In the genomic region with DNA sequence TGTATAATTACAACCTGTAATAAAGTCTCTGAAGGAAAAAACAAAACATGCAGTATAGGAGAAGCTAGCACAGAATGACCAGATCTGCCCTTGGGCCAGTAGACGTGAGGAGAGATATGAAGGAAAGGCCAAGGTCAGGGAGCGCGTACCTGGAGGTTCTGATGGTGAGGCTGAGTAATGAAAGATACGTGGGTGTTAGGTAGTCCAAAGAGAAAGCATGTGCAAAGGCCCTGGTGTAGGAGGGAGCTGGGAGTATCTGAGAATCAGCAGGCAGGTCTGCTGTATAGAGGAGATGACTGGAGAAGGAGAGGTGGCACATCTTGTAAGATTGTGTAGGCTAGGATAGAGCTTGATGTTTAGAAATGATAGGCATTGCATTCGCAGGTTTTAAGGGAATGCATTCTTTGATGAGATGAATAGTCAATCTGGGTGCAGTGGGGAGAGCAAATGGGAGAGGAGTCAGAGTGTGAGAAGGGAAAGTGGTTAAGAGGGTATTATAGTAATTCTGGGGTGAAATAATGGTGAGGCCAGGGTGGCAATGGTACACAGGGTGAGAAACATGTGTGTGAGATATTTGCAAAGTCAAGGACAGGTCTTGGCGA, we compare ENCODE assay signal across 14 cellular contexts. TPM values are rescaled to one million over a fixed set of nuclear protein-coding genes. Genes with fewer than 3 reads are reported as not detected.
DNase-seq lines count a peak whose midpoint lies in the region; ATAC-seq, FAIRE-seq and TF ChIP-seq lines count a peak whose summit lies in the region.
"Had no signal": no experiment of that assay in that cellular context is flagged by ENCODE, and none has a peak within 500 bp of the region (broad histone marks: within the 10 kb centered on the region; RNA-seq: fewer than 3 reads in every experiment).

No MANE protein-coding gene starts in this region.

- peak overlapping the region; percentile 72 for H4K5ac ChIP-seq in IMR-90 (ENCODE audit: low read depth, low read length)

- H2AFZ ChIP-seq in HepG2 (ENCODE audit: low read length), result no peak overlapping the region
- H2AFZ ChIP-seq in IMR-90 (replicated peaks; ENCODE audit: low read length, poor library complexity), result no peak overlapping the region
- H2AFZ ChIP-seq in hepatocyte, result no peak overlapping the region

- no peak overlapping the region for H2BK5ac ChIP-seq in IMR-90 (ENCODE audit: low read depth, low read length, poor library complexity, severe bottlenecking)

- no TSS peak for BruUV-seq in HepG2 (replicated peaks; lab: Mats Ljungman, UMichigan)
- BruUV-seq in IMR-90 (replicated peaks; lab: Mats Ljungman, UMichigan), result no TSS peak

- TF ChIP-seq POLR2A in HepG2 (IDR thresholded peaks at IDR 0.05; ENCODE audit: insufficient read depth in 1 of 2, low read depth in 2 of 2, low read length in 2 of 2) (no peak; a peak in 1 of 4 replicates), right lobe of liver (IDR thresholded peaks at IDR 0.05) (no peak), IMR-90 (IDR thresholded peaks at IDR 0.05; ENCODE audit: low read depth, low read length) (no peak), erythroblast (IDR thresholded peaks at IDR 0.05; ENCODE audit: low read length) (no peak), ovary (IDR thresholded peaks at IDR 0.05) (no peak), suprapubic skin (IDR thresholded peaks at IDR 0.05) (no peak)

- DNase-seq in HepG2 (ENCODE audit: low spot score) (no peak), right lobe of liver (no peak), IMR-90 (no peak), hepatocyte (ENCODE audit: low spot score) (no peak), erythroblast (lab: John Stamatoyannopoulos, UW) (no peak), ovary (no peak), suprapubic skin (ENCODE audit: low spot score in 2 of 2) (no peak)
- DNase-seq: BE2C; CD4-positive, alpha-beta memory T cell; DND-41; GDM1; HCEC 1CT had no signal

- H3K79me2 ChIP-seq in HepG2 (ENCODE audit: insufficient read depth, low read length), result peaks cover 29% of the 10 kb centered on the region
- peaks cover 4% of the 10 kb centered on the region for H3K79me2 ChIP-seq in hepatocyte

- H3K9me1 ChIP-seq in IMR-90 (ENCODE audit: insufficient read depth, low read length), result 0 out of 2 replicates have a peak, but pooled peaks cover 3% of the 10 kb centered on the region

- CTCF ChIA-PET in HepG2 (lab: Yijun Ruan, JAX; ENCODE audit: low intra/inter-chr PET ratio, low total read pairs) (no interaction called here), IMR-90 (lab: Yijun Ruan, JAX) (interaction anchor here (0.6 to 1.3 kb wide), 4 partner anchors 10 to 607 kb away, joined by 3 to 4 read pairs (median 3); no protein-coding TSS in a partner anchor)

- H4K20me1 ChIP-seq in HepG2 (ENCODE audit: insufficient read depth, low read length), result no peaks in the 10 kb centered on the region
- no peaks in the 10 kb centered on the region for H4K20me1 ChIP-seq in IMR-90 (ENCODE audit: insufficient read depth, low read length)
- no peaks in the 10 kb centered on the region for H4K20me1 ChIP-seq in hepatocyte (ENCODE audit: insufficient read depth, poor library complexity, severe bottlenecking)

- H3K9ac ChIP-seq in HepG2 (ENCODE audit: insufficient read depth, low read depth, low read length), result peak overlapping the region; percentile 100
- H3K9ac ChIP-seq in IMR-90 (ENCODE audit: low read depth, low read length), result no peak overlapping the region

- no peak overlapping the region for H2AK9ac ChIP-seq in IMR-90 (replicated peaks; ENCODE audit: low read depth, low read length, poor library complexity)

- peak overlapping the region; percentile 83; the same call in 1 of the 2 replicates for H3K18ac ChIP-seq in IMR-90 (ENCODE audit: low read depth, low read length)

- no peaks in the 10 kb centered on the region for H3K9me2 ChIP-seq in hepatocyte (replicated peaks; ENCODE audit: insufficient read depth)

- peak overlapping the region; percentile 61; the same call in 1 of the 2 replicates for H3K14ac ChIP-seq in IMR-90 (replicated peaks; ENCODE audit: low read depth, low read length)

- in situ Hi-C loops in HepG2 (cut with HindIII; ENCODE audit: extremely low pct_ligation_motif_present, low pct_unique_long_range_greater_than_20kb), result no loop called here
- in situ Hi-C loops in IMR-90 (cut with MboI; ENCODE audit: low sequenced_read_pairs), result loop anchor here (25.0 kb wide), 5 partner anchors 432 to 1857 kb away; no protein-coding TSS in a partner anchor

- FAIRE-seq in HepG2 (lab: Jason Lieb, UNC), result no peak
- FAIRE-seq: A549 had no signal

- TF ChIP-seq EP300 in HepG2 (IDR thresholded peaks at IDR 0.05; ENCODE audit: low read depth in 2 of 2, low read length in 2 of 2), result 0 out of 4 replicates have a peak, but pooled peaks of 1 of the 2 experiments have one; percentile 7
- peak; percentile 34; the same call in 1 of the 2 replicates for TF ChIP-seq EP300 in HepG2 (CRISPR knock-in tag; IDR thresholded peaks at IDR 0.05; ENCODE audit: borderline replicate concordance)
- no peak for TF ChIP-seq EP300 in ovary (IDR thresholded peaks at IDR 0.05)
- TF ChIP-seq EP300 in suprapubic skin (IDR thresholded peaks at IDR 0.05), result no peak

- 93% methylated on average over 6 of the region's 6 CpGs for WGBS in HepG2 (ENCODE audit: low lambda C conversion rate)
- 88% methylated on average over 6 of the region's 6 CpGs for WGBS in right lobe of liver (ENCODE audit: insufficient coverage, low coverage, low lambda C conversion rate, missing lambda C conversion rate)
- WGBS in IMR-90 (ENCODE audit: extremely low coverage in 2 of 2, insufficient read length in 1 of 2), 2 experiments, result 96% methylated on average over 5 of the region's 6 CpGs; no CpG with 5 or more reads in 1 of the 2 experiments
- 94% methylated on average over 6 of the region's 6 CpGs for WGBS in hepatocyte (ENCODE audit: low lambda C conversion rate, missing lambda C conversion rate)
- WGBS in ovary, 3 donors, result 91 to 92% (median 91%) methylated on average over 6 of the region's 6 CpGs
- 95% methylated on average over 6 of the region's 6 CpGs for WGBS in suprapubic skin

- H3K4me1 ChIP-seq in HepG2 (ENCODE audit: insufficient read depth, low read length), result peaks cover 67% of the 10 kb centered on the region
- no peaks in the 10 kb centered on the region for H3K4me1 ChIP-seq in right lobe of liver
- H3K4me1 ChIP-seq in IMR-90 (ENCODE audit: control insufficient read depth, insufficient read depth, low read length), result peaks cover 10% of the 10 kb centered on the region
- peaks cover 7% of the 10 kb centered on the region for H3K4me1 ChIP-seq in hepatocyte (ENCODE audit: insufficient read depth)
- H3K4me1 ChIP-seq in ovary (ENCODE audit: insufficient read depth), result peaks cover 2% of the 10 kb centered on the region
- H3K4me1 ChIP-seq in suprapubic skin, result peaks cover 3% of the 10 kb centered on the region

- H2BK15ac ChIP-seq in IMR-90 (ENCODE audit: low read depth, low read length), result peak overlapping the region; percentile 94; the same call in 2 of the 3 replicates

- TF ChIP-seq RAD21 in HepG2 (CRISPR knock-in tag; IDR thresholded peaks at IDR 0.05), result no peak
- no peak for TF ChIP-seq RAD21 in IMR-90 (IDR thresholded peaks at IDR 0.05; ENCODE audit: low read length)

- H3K4ac ChIP-seq in IMR-90 (ENCODE audit: low read depth, low read length), result peak overlapping the region; percentile 41; the same call in 1 of the 2 replicates

- ATAC-seq in HepG2 (no peak), right lobe of liver (no peak), IMR-90 (ENCODE audit: low read depth) (no peak)
- ATAC-seq: A549 had no signal

- H3K27me3 ChIP-seq in HepG2 (ENCODE audit: control insufficient read depth in 1 of 2, insufficient read depth in 2 of 2, low read length in 2 of 2), result no peaks in the 10 kb centered on the region; a peak in 1 of 5 replicates
- no peaks in the 10 kb centered on the region for H3K27me3 ChIP-seq in right lobe of liver
- no peaks in the 10 kb centered on the region for H3K27me3 ChIP-seq in IMR-90 (ENCODE audit: control insufficient read depth, insufficient read depth, low read length)
- no peaks in the 10 kb centered on the region for H3K27me3 ChIP-seq in hepatocyte
- no peaks in the 10 kb centered on the region for H3K27me3 ChIP-seq in ovary
- no peaks in the 10 kb centered on the region for H3K27me3 ChIP-seq in suprapubic skin
- H3K27me3 ChIP-seq: BE2C had no signal

- no peaks in the 10 kb centered on the region for H3K79me1 ChIP-seq in IMR-90 (ENCODE audit: low read depth in 1 of 2, low read length in 2 of 2)

- 0 out of 5 replicates have a peak, but pooled peaks cover 0 to 2% of the 10 kb centered on the region in 2 experiments for H3K36me3 ChIP-seq in HepG2 (replicated peaks in 1 of 2; ENCODE audit: control insufficient read depth in 1 of 2, insufficient read depth in 2 of 2, low read length in 2 of 2)
- H3K36me3 ChIP-seq in right lobe of liver, result no peaks in the 10 kb centered on the region
- no peaks in the 10 kb centered on the region; the same call in 1 of the 2 replicates for H3K36me3 ChIP-seq in IMR-90 (ENCODE audit: control insufficient read depth, insufficient read depth, low read length)
- H3K36me3 ChIP-seq in hepatocyte (replicated peaks; ENCODE audit: insufficient read depth, low read depth), result no peaks in the 10 kb centered on the region
- no peaks in the 10 kb centered on the region for H3K36me3 ChIP-seq in ovary
- H3K36me3 ChIP-seq in suprapubic skin, result no peaks in the 10 kb centered on the region
- H3K36me3 ChIP-seq: BE2C had no signal

- peak overlapping the region; percentile 81; the same call in 1 of the 2 replicates for H2AK5ac ChIP-seq in IMR-90 (ENCODE audit: low read depth, low read length)

- no peak overlapping the region for H3K56ac ChIP-seq in IMR-90 (ENCODE audit: extremely low read depth, insufficient read depth, low read length)

- TF ChIP-seq CTCF in HepG2 (CRISPR knock-in tag; IDR thresholded peaks at IDR 0.05), result no peak
- no peak for TF ChIP-seq CTCF in right lobe of liver (IDR thresholded peaks at IDR 0.05)
- no peak for TF ChIP-seq CTCF in IMR-90 (conservative IDR thresholded peaks at IDR 0.05; ENCODE audit: low read depth, low read length)
- TF ChIP-seq CTCF in hepatocyte (IDR thresholded peaks at IDR 0.05; ENCODE audit: poor library complexity), result no peak
- no peak for TF ChIP-seq CTCF in ovary (IDR thresholded peaks at IDR 0.05)
- TF ChIP-seq CTCF in suprapubic skin (IDR thresholded peaks at IDR 0.05), result no peak

- no peak overlapping the region for H3K23ac ChIP-seq in IMR-90 (ENCODE audit: low read depth, low read length)

- H4K8ac ChIP-seq in IMR-90 (ENCODE audit: low read depth in 2 of 2, low read length in 2 of 2), result peak overlapping the region; percentile 24 to 31; a peak in 2 of 4 replicates

- H3K27ac ChIP-seq in HepG2 (ENCODE audit: extremely low read length, insufficient read depth, low read length) (peak overlapping the region; percentile 100), right lobe of liver (no peak overlapping the region), IMR-90 (ENCODE audit: insufficient read depth, low read length) (no peak overlapping the region), hepatocyte (peak overlapping the region; percentile 65), ovary (no peak overlapping the region), suprapubic skin (no peak overlapping the region)
- H3K27ac ChIP-seq: C4-2B had no signal

- peak overlapping the region; percentile 65 for H4K91ac ChIP-seq in IMR-90 (ENCODE audit: insufficient read depth, low read depth, low read length)

- H3K4me3 ChIP-seq in HepG2 (replicated peaks in 1 of 3; ENCODE audit: insufficient read depth in 1 of 3, low read depth in 2 of 3, low read length in 3 of 3), result no peak overlapping the region
- H3K4me3 ChIP-seq in right lobe of liver, result no peak overlapping the region
- no peak overlapping the region for H3K4me3 ChIP-seq in IMR-90 (ENCODE audit: insufficient read depth, low read depth, low read length)
- no peak overlapping the region for H3K4me3 ChIP-seq in hepatocyte
- no peak overlapping the region for H3K4me3 ChIP-seq in ovary
- H3K4me3 ChIP-seq in suprapubic skin, result no peak overlapping the region
- H3K4me3 ChIP-seq: A549 had no signal

- POLR2A ChIA-PET in HepG2 (lab: Yijun Ruan, JAX) (interaction anchor here (0.8 to 7.7 kb wide), 13 partner anchors 9 to 251 kb away, joined by 3 to 155 read pairs (median 14); partner anchors contain the start of gene TFB1M), IMR-90 (lab: Charles Lee; ENCODE audit: unreplicated experiment) (interaction anchor here (0.6 kb wide), 1 partner anchor 220 kb away, joined by 3 read pairs; no protein-coding TSS in a partner anchor)

- H2BK120ac ChIP-seq in IMR-90 (ENCODE audit: low read depth, low read length), result peak overlapping the region; percentile 35

- peak overlapping the region; percentile 27; the same call in 1 of the 2 replicates for H3K4me2 ChIP-seq in HepG2 (ENCODE audit: low read depth, low read length)
- H3K4me2 ChIP-seq in IMR-90 (ENCODE audit: low read depth, low read length), result no peak overlapping the region
- no peak overlapping the region for H3K4me2 ChIP-seq in hepatocyte
- H3K4me2 ChIP-seq: A549 had no signal

- H3K9me3 ChIP-seq in HepG2 (ENCODE audit: low read length) (0 out of 2 replicates have a peak, but pooled peaks cover 1% of the 10 kb centered on the region), right lobe of liver (no peaks in the 10 kb centered on the region), IMR-90 (ENCODE audit: control insufficient read depth, insufficient read depth, low read length) (no peaks in the 10 kb centered on the region), hepatocyte (ENCODE audit: low read depth) (no peaks in the 10 kb centered on the region), ovary (no peaks in the 10 kb centered on the region), suprapubic skin (no peaks in the 10 kb centered on the region)
- H3K9me3 ChIP-seq: A549, BE2C had no signal

- dilution Hi-C loops in IMR-90 (cut with HindIII; ENCODE audit: low sequenced_read_pairs, unreplicated experiment), result no loop called here

- intact Hi-C loops in HepG2 (cut with micrococcal nuclease; ENCODE audit: unreplicated experiment), result no loop called here
- intact Hi-C loops in right lobe of liver (cut with DNase I), result loop anchor here in 1 of 2 donors (10.0 kb wide), 1 partner anchor 195 kb away; no protein-coding TSS in a partner anchor
- intact Hi-C loops in IMR-90 (cut with micrococcal nuclease), result no loop called here
- intact Hi-C loops in ovary (cut with DNase I), result no loop called here

- H2BK20ac ChIP-seq in IMR-90 (ENCODE audit: low read depth, low read length), result peak overlapping the region; percentile 82

RNA-seq across cellular contexts. Expression of gene TFB1M, which starts 15.9 kb away (rescaled TPM):
- total RNA-seq in HepG2 (2016; rRNA removed; fragmentation: Illumina TruSeq; extraction: Trizol) (122 and 149 TPM in 2 replicates), right lobe of liver (10 to 100 TPM; 12.3 to 18.9 (median 16.2) TPM), IMR-90 (2012; rRNA removed) (22.4 and 28.1 TPM in 2 replicates), hepatocyte (11.2 and 16.4 TPM in 2 replicates), ovary (10 to 100 TPM in 5 of 7 donors, 1 to 10 TPM in 2; 6.7 to 18.5 (median 14.6) TPM), suprapubic skin (10 to 100 TPM in 3 of 4 donors, 1 to 10 TPM in 1; 6.7 to 20.3 (median 14.9) TPM)
- 42.1 and 44.6 TPM in 2 replicates for total RNA-seq in HepG2 (2016; cell fraction: cytosol; rRNA removed; fragmentation: Illumina TruSeq; extraction: Trizol; ENCODE audit: low read depth)
- 124 and 156 TPM in 2 replicates for total RNA-seq in HepG2 (2016; cell fraction: insoluble cytoplasmic fraction; rRNA removed; fragmentation: Illumina TruSeq; extraction: Trizol)
- 45.1 and 48.3 TPM in 2 replicates for total RNA-seq in HepG2 (2016; cell fraction: membrane; rRNA removed; fragmentation: Illumina TruSeq; extraction: Trizol)
- 201 and 207 TPM in 2 replicates for total RNA-seq in HepG2 (2016; cell fraction: nucleus; rRNA removed; fragmentation: Illumina TruSeq; extraction: Trizol)
- polyA plus RNA-seq in HepG2 (2011; rRNA removed) (64.3 and 91.4 TPM in 2 replicates), IMR-90 (2012; rRNA removed) (17.5 and 18.1 TPM in 2 replicates), hepatocyte (10.3 and 14.9 TPM in 2 replicates), ovary (10 to 100 TPM in 1 of 2 donors, 1 to 10 TPM in 1; 9.6 to 16.0 TPM)
- polyA plus RNA-seq in HepG2 (2011; cell fraction: cytosol; rRNA removed), result 49.3 and 58.3 TPM in 2 replicates
- polyA plus RNA-seq in HepG2 (2011; cell fraction: nucleus; rRNA removed), result 74.6 and 81.3 TPM in 2 replicates
- 59.9 and 60.7 TPM in 2 replicates for polyA plus RNA-seq in HepG2 (2012)
- 17.1 and 18.2 TPM in 2 replicates for polyA plus RNA-seq in HepG2 (2016; cell fraction: cytosol; fragmentation: Illumina TruSeq; extraction: Trizol; ENCODE audit: low read depth)
- 133 and 147 TPM in 2 replicates for polyA plus RNA-seq in HepG2 (2016; cell fraction: insoluble cytoplasmic fraction; fragmentation: Illumina TruSeq; extraction: Trizol; ENCODE audit: low read depth)
- polyA plus RNA-seq in HepG2 (2016; cell fraction: membrane; fragmentation: Illumina TruSeq; extraction: Trizol; ENCODE audit: low read depth), result 20.5 and 22.2 TPM in 2 replicates
- polyA plus RNA-seq in HepG2 (2016; cell fraction: nucleus; fragmentation: Illumina TruSeq; extraction: Trizol; ENCODE audit: insufficient read depth, low read depth), result 93.1 and 104 TPM in 2 replicates
- polyA minus RNA-seq in HepG2 (2011; rRNA and poly(A)+ RNA removed; ENCODE audit: low replicate concordance), result 9.7 and 101 TPM in 2 replicates
- polyA minus RNA-seq in HepG2 (2011; cell fraction: cytosol; rRNA and poly(A)+ RNA removed), result 39.5 and 52.5 TPM in 2 replicates
- 333 and 340 TPM in 2 replicates for polyA minus RNA-seq in HepG2 (2011; cell fraction: nucleus; rRNA and poly(A)+ RNA removed)
- 6.0 and 9.4 TPM in 2 replicates for polyA plus RNA-seq in IMR-90 (2012; cell fraction: cytosol; rRNA removed)
- 5.7 and 34.9 TPM in 2 replicates for polyA plus RNA-seq in IMR-90 (2012; cell fraction: nucleus; rRNA removed; ENCODE audit: low replicate concordance)

Comparison
In these comparisons a context has a peak if more than half of its experiments do, and no peak if none do; other contexts are left out.
1. H3K27ac ChIP-seq: peak in HepG2 (single experiment) and hepatocyte (single experiment); none in right lobe of liver (0 of 3), IMR-90 (single experiment), ovary (0 of 2) and suprapubic skin (single experiment).